ENCODE assay signal across 18 cellular contexts in genomic region chr21:41709965-41710822, GRCh38. TPM values are rescaled to one million over a fixed set of nuclear protein-coding genes. Genes with fewer than 3 reads are reported as not detected.
DNase-seq lines count a peak whose midpoint lies in the region; ATAC-seq and TF ChIP-seq lines count a peak whose summit lies in the region.
"Had no signal": no experiment of that assay in that cellular context is flagged by ENCODE, and none has a peak within 500 bp of the region (broad histone marks: within the 10 kb centered on the region; RNA-seq: fewer than 3 reads in every experiment).

No MANE protein-coding gene starts in this region.

- H3K9me3 ChIP-seq in stomach: no peaks in the 10 kb centered on the region
- H3K9me3 ChIP-seq: SJSA1 had no signal

- peaks cover 0 to 45% (median 7%) of the 10 kb centered on the region in 3 donors for H3K27me3 ChIP-seq in stomach
- H3K27me3 ChIP-seq: SJSA1 had no signal

- TF ChIP-seq EP300 in stomach (IDR thresholded peaks at IDR 0.05): no peak

- peak; percentile 40 for ATAC-seq in esophagus mucosa
- no peak for ATAC-seq in GM21515 (IDR thresholded peaks at IDR 0.05; ENCODE audit: unreplicated experiment)
- ATAC-seq in activated naive CD4-positive, alpha-beta T cell treated with anti-CD3 and anti-CD28 coated beads, Interleukin-2, amount 50 U/mL, for 72 hours: no peak
- no peak for ATAC-seq in HG02759 (IDR thresholded peaks at IDR 0.05; ENCODE audit: unreplicated experiment)
- ATAC-seq: GM12878, HCT116 had no signal

- no peak overlapping the region for H3K27ac Mint-ChIP-seq in activated naive CD4-positive, alpha-beta T cell treated with anti-CD3 and anti-CD28 coated beads, Interleukin-2, amount 50 U/mL, for 72 hours

- WGBS in stomach, 5 donors: 67 to 85% (median 79%) methylated on average over 8 to 12 of the region's 12 CpGs

- intact Hi-C loops in stomach (cut with DNase I; ENCODE audit: low total_unique reads): no loop called here

- peaks cover 4 to 6% of the 10 kb centered on the region in 2 donors for H3K9me3 Mint-ChIP-seq in activated naive CD4-positive, alpha-beta T cell treated with anti-CD3 and anti-CD28 coated beads, Interleukin-2, amount 50 U/mL, for 72 hours

- H3K36me3 ChIP-seq in stomach: no peaks in the 10 kb centered on the region
- H3K36me3 ChIP-seq: SJSA1 had no signal

- peaks cover 10 to 48% (median 20%) of the 10 kb centered on the region in 4 donors for H3K4me1 ChIP-seq in stomach

- TF ChIP-seq POLR2A in stomach (IDR thresholded peaks at IDR 0.05): no peak

- DNase-seq in DMS53 (lab: John Stamatoyannopoulos, UW): peak; percentile 20
- DNase-seq in DMS53 treated with DMSO at 0.1 percent for 48 hours (lab: John Stamatoyannopoulos, UW; ENCODE audit: unreplicated experiment): no peak
- peak; percentile 35 for DNase-seq in RKO (ENCODE audit: low spot score)
- DNase-seq in stomach: peak; percentile 60
- DNase-seq in activated naive CD4-positive, alpha-beta T cell treated with anti-CD3 and anti-CD28 coated beads, Interleukin-2, amount 50 U/mL, for 72 hours (ENCODE audit: low spot score in 2 of 2): no peak
- DNase-seq: C1 segment of cervical spinal cord, KG1, NCI-H1105, NCI-H1694 treated with DMSO at 0.1 percent for 48 hours, NCI-H774 had no signal

- H3K27ac ChIP-seq in stomach: peak overlapping the region; percentile 53 to 81 (median 74)
- H3K27ac ChIP-seq: 22Rv1, SJSA1 had no signal

- no peaks in the 10 kb centered on the region for H3K36me3 Mint-ChIP-seq in activated naive CD4-positive, alpha-beta T cell treated with anti-CD3 and anti-CD28 coated beads, Interleukin-2, amount 50 U/mL, for 72 hours

- no peak overlapping the region for H3K4me3 ChIP-seq in stomach
- H3K4me3 ChIP-seq: GM12878, SJSA1 had no signal

- TF ChIP-seq CTCF in stomach (IDR thresholded peaks at IDR 0.05): no peak

RNA-seq across cellular contexts. Expression of gene RIPK4, which starts 56.7 kb away (rescaled TPM):
- 51.1 TPM for total RNA-seq in esophagus mucosa
- 10 to 100 TPM in 4 of 5 donors, 1 to 10 TPM in 1; 9.0 to 36.2 (median 13.2) TPM for total RNA-seq in stomach
- 10 to 100 TPM in 2 of 3 donors, 1 to 10 TPM in 1; 8.7 to 37.6 (median 29.2) TPM for polyA plus RNA-seq in stomach
- 1 to 10 TPM in 1 of 2 donors, under 1 TPM in 1; 0.52 to 1.3 TPM for total RNA-seq in activated naive CD4-positive, alpha-beta T cell treated with anti-CD3 and anti-CD28 coated beads, Interleukin-2, amount 50 U/mL, for 72 hours
- total RNA-seq: G401 had no signal
- polyA plus RNA-seq: GM12878 had no signal

Comparison
In these comparisons a context has a peak if more than half of its experiments do, and no peak if none do; other contexts are left out.
1. DNase-seq: peak in DMS53 (single experiment), RKO (single experiment) and stomach (single experiment); none in DMS53 treated with DMSO at 0.1 percent for 48 hours (single experiment) and activated naive CD4-positive, alpha-beta T cell treated with anti-CD3 and anti-CD28 coated beads, Interleukin-2, amount 50 U/mL, for 72 hours (0 of 2).
2. RNA of gene RIPK4, which starts 56.7 kb away (total RNA-seq): 51.1 TPM in esophagus mucosa (single experiment) and 9.0 to 36.2 TPM in stomach; 0.52 to 1.3 TPM in activated naive CD4-positive, alpha-beta T cell treated with anti-CD3 and anti-CD28 coated beads, Interleukin-2, amount 50 U/mL, for 72 hours; every median in the first group is over 4 times any median in the second.